In the genomic region with DNA sequence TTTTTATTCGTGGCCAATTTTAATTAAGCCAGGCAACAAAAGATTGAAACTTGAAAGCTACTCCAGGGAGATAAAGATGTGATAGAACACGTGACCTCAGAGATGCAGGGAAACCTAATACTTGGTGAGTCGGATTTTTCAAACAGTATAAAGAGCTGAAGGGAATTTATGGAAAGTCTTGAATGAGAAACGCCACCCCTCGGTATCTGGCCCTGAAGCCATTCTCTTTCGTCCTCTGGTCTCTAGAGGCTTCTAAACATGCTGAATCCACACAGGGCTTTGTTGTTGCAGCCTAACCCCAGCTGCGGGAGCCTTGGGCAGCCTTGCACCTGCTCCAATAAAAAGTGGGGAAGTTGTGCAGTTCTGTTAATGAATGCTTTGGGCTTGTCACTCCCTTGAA, we compare ENCODE assay signal across 1 cellular context.
TF ChIP-seq lines count a peak whose summit lies in the region.

No MANE protein-coding gene starts in this region.

TF ChIP-seq in GM23338, 12 proteins besides CTCF, POLR2A, EP300 and RAD21 (continued from another document):
- TF ChIP-seq EZH2 (IDR thresholded peaks at IDR 0.05; ENCODE audit: low read depth, unreplicated experiment) (no peak), STAT1 (IDR thresholded peaks at IDR 0.05; ENCODE audit: unreplicated experiment) (no peak)
